19 cellular contexts compared by ENCODE assay signal in genomic region chr11:67640758-67641113, GRCh38. TPM values are rescaled to one million over a fixed set of nuclear protein-coding genes. Genes with fewer than 3 reads are reported as not detected.
"Had no signal": no experiment of that assay in that cellular context is flagged by ENCODE, and none has a peak within 500 bp of the region (broad histone marks: within the 10 kb centered on the region; RNA-seq: fewer than 3 reads in every experiment).

No MANE protein-coding gene starts in this region.

- H3K27me3 ChIP-seq: ascending aorta, body of pancreas had no signal

- H3K27ac ChIP-seq: ascending aorta, body of pancreas, KMS-11 had no signal

- H3K4me1 ChIP-seq: ascending aorta had no signal

- H3K4me3 ChIP-seq: ascending aorta, body of pancreas, MG63 had no signal

- DNase-seq: activated CD4-positive, alpha-beta T cell treated with anti-CD3 and anti-CD28 coated beads for 48 hours; activated CD4-positive, alpha-beta T cell treated with anti-CD3 and anti-CD28 coated beads, Interleukin-2, amount 50 U/mL, for 4 hours; activated CD4-positive, CD25-positive, alpha-beta regulatory T cell treated with anti-CD3 and anti-CD28 coated beads, Interleukin-2, amount 50 U/mL, for 72 hours; activated CD8-positive, alpha-beta memory T cell treated with anti-CD3 and anti-CD28 coated beads, Interleukin-2, amount 50 U/mL, for 48 hours; activated naive CD8-positive, alpha-beta T cell treated with anti-CD3 and anti-CD28 coated beads, Interleukin-2, amount 50 U/mL, for 24 hours; amniotic stem cell; NCI-H1436 treated with DMSO at 0.1 percent for 48 hours; NCI-H187; NCI-H524; SHP77 treated with DMSO at 0.1 percent for 48 hours had no signal

- H3K9me3 ChIP-seq: ascending aorta, body of pancreas, MG63 had no signal

- H3K36me3 ChIP-seq: ascending aorta, MG63 had no signal

RNA-seq across cellular contexts. Expression of gene TBX10, which starts 1.2 kb away (rescaled TPM):
- total RNA-seq: activated CD8-positive, alpha-beta T cell treated with anti-CD3 and anti-CD28 coated beads, Interleukin-2, amount 10 ng/mL, durations not matched to agents 7 days and 5 days; activated naive CD4-positive, alpha-beta T cell treated with anti-CD3 and anti-CD28 coated beads, Interleukin-2, amount 50 U/mL, for 72 hours; ascending aorta; body of pancreas; bronchial epithelial cell; PC-3; SK-MEL-5 had no signal

RNA-seq across cellular contexts. Expression of gene ACY3, which starts 9.8 kb away (rescaled TPM):
- total RNA-seq: ascending aorta, bronchial epithelial cell, PC-3, SK-MEL-5 had no signal

RNA-seq across cellular contexts. Expression of gene ALDH3B2, which starts 33.7 kb away (rescaled TPM):
- total RNA-seq: activated CD8-positive, alpha-beta T cell treated with anti-CD3 and anti-CD28 coated beads, Interleukin-2, amount 10 ng/mL, durations not matched to agents 7 days and 5 days; activated naive CD4-positive, alpha-beta T cell treated with anti-CD3 and anti-CD28 coated beads, Interleukin-2, amount 50 U/mL, for 72 hours; ascending aorta; body of pancreas; PC-3 had no signal
